ENCODE assay signal across 8 cellular contexts in the genomic region with DNA sequence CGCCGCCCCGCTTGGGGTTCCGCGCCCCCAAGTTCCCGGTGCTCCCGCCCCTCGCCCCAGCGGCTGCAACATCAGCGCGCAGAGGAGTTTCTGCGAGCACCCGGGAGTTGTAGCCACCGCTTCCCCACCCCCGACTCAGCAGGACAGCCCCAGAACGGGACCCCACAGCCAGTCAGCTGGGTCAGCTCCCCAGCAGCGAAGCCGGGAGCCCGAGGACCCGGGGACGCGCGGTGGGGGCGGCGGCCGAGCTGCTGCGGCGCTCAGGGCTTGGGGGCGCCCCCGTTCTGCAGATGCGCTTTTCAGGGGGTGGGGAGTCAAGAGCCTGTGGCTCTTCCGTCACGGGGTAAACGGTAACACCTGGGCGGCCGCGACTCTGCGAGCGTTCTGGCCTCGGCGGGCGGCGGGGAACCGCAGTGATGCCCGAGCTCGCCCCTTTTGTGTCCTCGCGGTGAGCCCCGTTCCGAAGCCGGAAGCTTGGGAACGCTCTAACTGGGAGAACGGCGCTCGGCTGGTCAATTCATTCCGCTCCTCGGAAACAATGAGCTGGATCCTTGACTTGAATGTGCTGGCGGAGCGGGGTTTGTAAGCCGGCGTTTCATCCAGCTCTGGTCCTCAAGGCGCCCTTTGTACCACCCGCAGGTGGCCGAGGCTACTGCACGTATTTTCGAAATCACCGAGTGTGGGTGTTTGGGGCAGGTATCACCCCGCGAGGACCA. TPM values are rescaled to one million over a fixed set of nuclear protein-coding genes. Genes with fewer than 3 reads are reported as not detected.
A peak's percentile ranks its signal among the peaks of the same experiment; 100 is the strongest.
DNase-seq lines count a peak whose midpoint lies in the region; ATAC-seq and TF ChIP-seq lines count a peak whose summit lies in the region.

No MANE protein-coding gene starts in this region.

- H3K27ac Mint-ChIP-seq in IgD-negative memory B cell, result peak overlapping the region; percentile 99 to 100 (median 100)

- peak overlapping the region; percentile 56 for H3K4me3 ChIP-seq in SU-DHL-6 (ENCODE audit: insufficient read depth, low read length, poor library complexity, severe bottlenecking)
- peak overlapping the region; percentile 80 for H3K4me3 ChIP-seq in adipocyte (ENCODE audit: low read length)
- H3K4me3 ChIP-seq in psoas muscle, result peak overlapping the region; percentile 71

- intact Hi-C loops in left ventricle myocardium superior (cut with micrococcal nuclease), result no loop called here
- intact Hi-C loops in psoas muscle (cut with DNase I), result loop anchor here in 1 of 2 donors (5.0 kb wide), 2 partner anchors 183 to 217 kb away; no protein-coding TSS in a partner anchor

- H3K9me3 ChIP-seq in SU-DHL-6 (ENCODE audit: insufficient read depth, low read length), result no peaks in the 10 kb centered on the region
- no peaks in the 10 kb centered on the region for H3K9me3 ChIP-seq in adipocyte (ENCODE audit: control insufficient read depth, low read length)
- H3K9me3 ChIP-seq in psoas muscle, result no peaks in the 10 kb centered on the region

- peak; percentile 68 for ATAC-seq in GM21529 (IDR thresholded peaks at IDR 0.05; ENCODE audit: unreplicated experiment)
- ATAC-seq in left ventricle myocardium superior, result peak; percentile 75
- peak; percentile 25 to 74 (median 54) for ATAC-seq in psoas muscle

- DNase-seq in DMS79 treated with DMSO at 0.1 percent for 48 hours (lab: John Stamatoyannopoulos, UW) (peak; percentile 79), adipocyte (ENCODE audit: low read depth) (peak; percentile 67), left ventricle myocardium superior (peak; percentile 70), psoas muscle (peak; percentile 52 to 66), GF-D8 (lab: John Stamatoyannopoulos, UW) (no peak)

- 0 to 1% (median 1%) methylated on average over 59 to 69 of the region's 69 CpGs for whole genome bisulfite sequencing in psoas muscle, 3 donors

- peak overlapping the region; percentile 70 for H3K4me2 ChIP-seq in SU-DHL-6 (ENCODE audit: low read depth, low read length, poor library complexity, severe bottlenecking)

- peak overlapping the region; percentile 36 for H2AFZ ChIP-seq in SU-DHL-6 (ENCODE audit: low read depth, low read length, severe bottlenecking)

- peaks cover 11% of the 10 kb centered on the region for H3F3A ChIP-seq in SU-DHL-6 (ENCODE audit: insufficient read depth)

- peaks cover 2% of the 10 kb centered on the region for H3K27me3 Mint-ChIP-seq in IgD-negative memory B cell

- H3K9me3 Mint-ChIP-seq in IgD-negative memory B cell, result no peaks in the 10 kb centered on the region

- peak overlapping the region; percentile 78 for H3K9ac ChIP-seq in SU-DHL-6 (ENCODE audit: low read length)
- no peak overlapping the region for H3K9ac ChIP-seq in adipocyte (ENCODE audit: low read length)

- H3K36me3 Mint-ChIP-seq in IgD-negative memory B cell, result peaks cover 2% of the 10 kb centered on the region

- TF ChIP-seq CTCF in SU-DHL-6 (IDR thresholded peaks at IDR 0.05; ENCODE audit: insufficient read depth, low read length, poor library complexity, severe bottlenecking) (peak; percentile 28), psoas muscle (IDR thresholded peaks at IDR 0.05) (peak; percentile 33)

- H3K4me3 Mint-ChIP-seq in IgD-negative memory B cell, result peak overlapping the region; percentile 94 to 99 (median 97)

- H3K9me2 ChIP-seq in SU-DHL-6 (replicated peaks; ENCODE audit: insufficient read depth, low read length), result no peaks in the 10 kb centered on the region

- peaks cover 11 to 35% (median 26%) of the 10 kb centered on the region in 3 donors for H3K4me1 Mint-ChIP-seq in IgD-negative memory B cell

- H3K27ac ChIP-seq in SU-DHL-6 (ENCODE audit: low read depth, low read length), result peak overlapping the region; percentile 71
- peak overlapping the region; percentile 69 for H3K27ac ChIP-seq in psoas muscle

- H3K4me1 ChIP-seq in adipocyte (ENCODE audit: control insufficient read depth, insufficient read depth, low read length) (peaks cover 2% of the 10 kb centered on the region), psoas muscle (no peaks in the 10 kb centered on the region)

- H3K79me2 ChIP-seq in SU-DHL-6 (ENCODE audit: insufficient read depth, low read length), result peaks cover 26% of the 10 kb centered on the region; the same call in 1 of the 2 replicates

- no peaks in the 10 kb centered on the region for H4K20me1 ChIP-seq in SU-DHL-6 (ENCODE audit: low read depth, low read length)

- H3K27me3 ChIP-seq in SU-DHL-6 (ENCODE audit: low read length), result no peaks in the 10 kb centered on the region
- peaks cover 42% of the 10 kb centered on the region for H3K27me3 ChIP-seq in adipocyte (replicated peaks; ENCODE audit: control insufficient read depth, insufficient read depth, low read length)
- peaks cover 0 to 50% (median 0%) of the 10 kb centered on the region in 3 donors for H3K27me3 ChIP-seq in psoas muscle (ENCODE audit: insufficient read depth in 3 of 3, low read length in 2 of 3)

- no peaks in the 10 kb centered on the region for H3K36me3 ChIP-seq in SU-DHL-6 (ENCODE audit: low read length)
- H3K36me3 ChIP-seq in adipocyte (ENCODE audit: control insufficient read depth, insufficient read depth, low read length, severe bottlenecking), result no peaks in the 10 kb centered on the region
- no peaks in the 10 kb centered on the region for H3K36me3 ChIP-seq in psoas muscle (ENCODE audit: insufficient read depth in 1 of 2, low read depth in 1 of 2)

RNA-seq across cellular contexts. Expression of a gene that starts 0.8 kb away (rescaled TPM):
- 40.2 TPM for polyA plus RNA-seq in IgD-negative memory B cell
- 7.6 TPM for total RNA-seq in left ventricle myocardium superior
- total RNA-seq in psoas muscle, result 10 to 100 TPM in 1 of 4 donors, 1 to 10 TPM in 3; 4.2 to 10.6 (median 7.3) TPM
- polyA plus RNA-seq in psoas muscle, result 1 to 10 TPM; 1.3 to 1.8 (median 1.6) TPM
